ENCODE assay signal across 15 cellular contexts in the genomic region with DNA sequence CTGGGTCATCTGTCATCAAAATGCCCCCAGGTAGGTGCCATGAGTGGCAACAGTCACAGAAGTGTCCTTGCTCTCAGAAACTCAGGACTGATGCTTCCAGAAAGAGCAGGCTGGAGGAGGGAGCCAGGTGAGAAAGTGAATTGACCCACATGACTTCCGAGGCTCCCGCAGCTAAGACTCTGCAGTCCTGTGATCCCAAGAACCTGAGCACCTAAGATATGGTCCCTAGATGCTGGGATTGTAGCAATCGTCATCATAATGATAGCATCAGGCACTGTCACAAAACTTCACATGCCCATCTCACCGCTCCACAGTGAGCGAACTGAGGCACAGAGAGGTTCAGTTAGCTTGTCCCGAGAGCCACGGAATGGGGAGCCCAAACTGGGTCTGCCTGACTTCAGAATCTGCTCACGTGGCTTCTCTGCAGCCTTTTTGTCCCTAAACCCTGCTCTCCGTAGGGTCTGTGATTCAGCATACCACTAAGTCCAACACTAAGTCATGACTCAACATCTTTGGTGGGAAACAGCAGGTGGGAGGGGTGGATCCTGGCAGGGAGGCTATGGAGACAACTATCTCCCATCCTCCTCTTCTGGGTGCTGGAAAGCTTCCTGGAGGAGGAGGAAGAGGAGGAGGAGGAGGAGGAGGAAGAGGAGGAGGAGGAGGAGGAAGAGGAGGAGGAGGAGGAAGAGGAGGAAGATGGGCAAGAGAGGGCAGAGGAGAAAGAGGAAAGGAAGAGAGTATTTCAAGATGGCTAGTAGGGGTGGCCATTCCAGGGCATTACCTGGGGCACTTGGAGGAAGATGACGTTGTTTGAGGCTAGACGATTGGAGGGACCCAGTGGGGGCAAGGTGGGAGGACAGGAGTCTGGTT. TPM values are rescaled to one million over a fixed set of nuclear protein-coding genes. Genes with fewer than 3 reads are reported as not detected.
A peak's percentile ranks its signal among the peaks of the same experiment; 100 is the strongest.
DNase-seq lines count a peak whose midpoint lies in the region; ATAC-seq, FAIRE-seq and TF ChIP-seq lines count a peak whose summit lies in the region.
"Had no signal": no experiment of that assay in that cellular context is flagged by ENCODE, and none has a peak within 500 bp of the region (broad histone marks: within the 10 kb centered on the region; RNA-seq: fewer than 3 reads in every experiment).

No MANE protein-coding gene starts in this region.

- H3K4me1 ChIP-seq in A549: peaks cover 20% of the 10 kb centered on the region
- H3K4me1 ChIP-seq: BE2C, prostate gland had no signal

- H3K4me3 ChIP-seq in A549: no peak overlapping the region
- H3K4me3 ChIP-seq: esophagus muscularis mucosa, prostate gland had no signal

- 67% methylated on average over 10 of the region's 11 CpGs for WGBS in A549 (ENCODE audit: missing lambda C conversion rate)

- POLR2A ChIA-PET in A549 (lab: Yijun Ruan, JAX): no interaction called here

- H3K27ac ChIP-seq in A549: peak overlapping the region in 1 of 2 experiments; percentile 44; a peak in 2 of 6 replicates
- H3K27ac ChIP-seq: esophagus muscularis mucosa, prostate gland had no signal

- H3K9me3 ChIP-seq in A549: no peaks in the 10 kb centered on the region
- H3K9me3 ChIP-seq: BE2C, esophagus muscularis mucosa, prostate gland had no signal

- ATAC-seq in A549 (peak in 1 of 2 experiments; percentile 50; a peak in 3 of 6 replicates), HG03025 (IDR thresholded peaks at IDR 0.05; ENCODE audit: low FRiP score, unreplicated experiment) (no peak), GM19467 (IDR thresholded peaks at IDR 0.05; ENCODE audit: unreplicated experiment) (no peak), GM18868 (IDR thresholded peaks at IDR 0.05; ENCODE audit: unreplicated experiment) (no peak)
- ATAC-seq: activated CD8-positive, alpha-beta T cell treated with anti-CD3 and anti-CD28 coated beads for 36 hours had no signal

- FAIRE-seq in A549 (lab: Jason Lieb, UNC): no peak
- FAIRE-seq: GM18507 had no signal

- no peak for TF ChIP-seq CTCF in A549 (IDR thresholded peaks at IDR 0.05)

- TF ChIP-seq EP300 in A549 (IDR thresholded peaks at IDR 0.05): no peak

- TF ChIP-seq RAD21 in A549 (conservative IDR thresholded peaks at IDR 0.05 in 1 of 2, IDR thresholded peaks at IDR 0.05 in 1 of 2): no peak

- TF ChIP-seq POLR2A in A549 (IDR thresholded peaks at IDR 0.05; ENCODE audit: low read length): no peak

- CTCF ChIA-PET in A549 (lab: Yijun Ruan, JAX): interaction anchor here (0.6 to 62.1 kb wide), 5 partner anchors 9 to 100 kb away, joined by 3 to 2613 read pairs (median 4); partner anchors contain the start of genes DLX3 and DLX4

- DNase-seq in A549 (ENCODE audit: low read depth in 1 of 2, low spot score in 1 of 2) (peak; percentile 45 to 81), HCEC 1CT (peak; percentile 52), SW480 (ENCODE audit: low spot score) (peak; percentile 55), glomerular visceral epithelial cell (ENCODE audit: extremely low spot score) (peak; percentile 69), DMS153 (lab: John Stamatoyannopoulos, UW) (no peak)
- DNase-seq: activated CD8-positive, alpha-beta T cell treated with anti-CD3 and anti-CD28 coated beads for 36 hours; activated gamma-delta T cell treated with Interleukin-2 at 50 U/mL for 16 hours; stimulated activated CD4-positive, alpha-beta T cell treated with anti-CD3 and anti-CD28 coated beads, Interleukin-1b, Interleukin-23, amount 100 ng/mL, for 48 hours had no signal

- 0 out of 3 replicates have a peak overlapping the region, but pooled peaks have one; percentile 11 for H3K4me2 ChIP-seq in A549

TF ChIP-seq in A549, 52 proteins besides CTCF, POLR2A, EP300 and RAD21:
- TF ChIP-seq ATOH8 (CRISPR knock-in tag; IDR thresholded peaks at IDR 0.05; ENCODE audit: low read depth) (no peak), RARB (CRISPR knock-in tag; IDR thresholded peaks at IDR 0.05) (no peak), KDM1A (IDR thresholded peaks at IDR 0.05; ENCODE audit: low read depth) (no peak), GATA3 (IDR thresholded peaks at IDR 0.05; ENCODE audit: borderline replicate concordance) (no peak), TFCP2L1 (CRISPR knock-in tag; IDR thresholded peaks at IDR 0.05) (no peak), MAX (IDR thresholded peaks at IDR 0.05) (peak; percentile 58), HOXB13 (CRISPR knock-in tag; IDR thresholded peaks at IDR 0.05; ENCODE audit: low read depth) (no peak), FOSB (CRISPR knock-in tag; IDR thresholded peaks at IDR 0.05) (no peak), MAFK (IDR thresholded peaks at IDR 0.05; ENCODE audit: partially characterized antibody) (peak; percentile 79), FOXS1 (CRISPR knock-in tag; IDR thresholded peaks at IDR 0.05) (no peak)
- TF ChIP-seq, protein P1, sequence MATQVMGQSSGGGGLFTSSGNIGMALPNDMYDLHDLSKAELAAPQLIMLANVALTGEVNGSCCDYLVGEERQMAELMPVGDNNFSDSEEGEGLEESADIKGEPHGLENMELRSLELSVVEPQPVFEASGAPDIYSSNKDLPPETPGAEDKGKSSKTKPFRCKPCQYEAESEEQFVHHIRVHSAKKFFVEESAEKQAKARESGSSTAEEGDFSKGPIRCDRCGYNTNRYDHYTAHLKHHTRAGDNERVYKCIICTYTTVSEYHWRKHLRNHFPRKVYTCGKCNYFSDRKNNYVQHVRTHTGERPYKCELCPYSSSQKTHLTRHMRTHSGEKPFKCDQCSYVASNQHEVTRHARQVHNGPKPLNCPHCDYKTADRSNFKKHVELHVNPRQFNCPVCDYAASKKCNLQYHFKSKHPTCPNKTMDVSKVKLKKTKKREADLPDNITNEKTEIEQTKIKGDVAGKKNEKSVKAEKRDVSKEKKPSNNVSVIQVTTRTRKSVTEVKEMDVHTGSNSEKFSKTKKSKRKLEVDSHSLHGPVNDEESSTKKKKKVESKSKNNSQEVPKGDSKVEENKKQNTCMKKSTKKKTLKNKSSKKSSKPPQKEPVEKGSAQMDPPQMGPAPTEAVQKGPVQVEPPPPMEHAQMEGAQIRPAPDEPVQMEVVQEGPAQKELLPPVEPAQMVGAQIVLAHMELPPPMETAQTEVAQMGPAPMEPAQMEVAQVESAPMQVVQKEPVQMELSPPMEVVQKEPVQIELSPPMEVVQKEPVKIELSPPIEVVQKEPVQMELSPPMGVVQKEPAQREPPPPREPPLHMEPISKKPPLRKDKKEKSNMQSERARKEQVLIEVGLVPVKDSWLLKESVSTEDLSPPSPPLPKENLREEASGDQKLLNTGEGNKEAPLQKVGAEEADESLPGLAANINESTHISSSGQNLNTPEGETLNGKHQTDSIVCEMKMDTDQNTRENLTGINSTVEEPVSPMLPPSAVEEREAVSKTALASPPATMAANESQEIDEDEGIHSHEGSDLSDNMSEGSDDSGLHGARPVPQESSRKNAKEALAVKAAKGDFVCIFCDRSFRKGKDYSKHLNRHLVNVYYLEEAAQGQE (IDR thresholded peaks at IDR 0.05): no peak

RNA-seq across cellular contexts. Expression of gene DLX4, which starts 55.5 kb away (rescaled TPM):
- polyA plus RNA-seq in A549 (2011; rRNA removed) (2.9 and 3.8 TPM in 2 replicates), A549 (2017; fragmentation: RNase III; extraction: RNeasy Plus Mini Kit Qiagen cat#74134 plus additional on column Dnase treatment) (2.8 to 4.1 TPM (median 3.8 TPM) in 3 replicates)
- polyA plus RNA-seq in A549 (2012; cell fraction: cytosol; rRNA removed): 2.4 and 3.8 TPM in 2 replicates
- 10.0 and 12.6 TPM in 2 replicates for polyA plus RNA-seq in A549 (2012; cell fraction: nucleus; rRNA removed)
- polyA minus RNA-seq in A549 (2011; rRNA and poly(A)+ RNA removed): 1.2 and 2.3 TPM in 2 replicates
